In the genomic region with DNA sequence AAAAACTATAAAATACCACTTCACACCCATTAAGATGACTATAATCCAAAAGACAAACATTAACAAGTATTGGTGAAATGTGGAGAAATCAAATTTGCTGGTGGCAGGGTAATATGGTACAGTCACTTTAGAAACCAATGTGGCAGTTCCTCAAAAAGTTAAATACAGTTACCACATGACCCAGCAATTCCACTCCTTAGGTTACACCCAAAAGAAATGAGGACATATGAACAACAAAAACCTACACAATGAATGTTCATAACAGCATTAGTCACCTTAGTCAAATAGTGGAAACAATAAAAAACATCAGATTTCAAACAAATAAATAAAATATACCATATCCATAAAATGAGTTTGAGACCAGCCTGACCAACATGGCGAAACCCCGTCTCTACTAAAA, we compare ENCODE assay signal across 21 cellular contexts.
"Had no signal": no experiment of that assay in that cellular context is flagged by ENCODE, and none has a peak within 500 bp of the region (broad histone marks: within the 10 kb centered on the region; RNA-seq: fewer than 3 reads in every experiment).

No MANE protein-coding gene starts in this region.

- H3K27ac Mint-ChIP-seq: activated B cell treated with CpG ODN at 0.5 μM for 24 hours; activated CD4-positive, alpha-beta T cell treated with anti-CD3 and anti-CD28 coated beads for 36 hours; activated naive CD4-positive, alpha-beta T cell treated with anti-CD3 and anti-CD28 coated beads, Interleukin-2, amount 50 U/mL, for 72 hours; activated T-cell treated with anti-CD3 and anti-CD28 coated beads, Interleukin-2, amount 50 U/mL, for 24 hours; activated T-helper 17 cell treated with anti-CD3 and anti-CD28 coated beads, Interleukin-2, amount 50 U/mL, for 72 hours; type B pancreatic cell had no signal

- H3K4me1 Mint-ChIP-seq: activated B cell treated with CpG ODN at 0.5 μM for 24 hours; activated T-helper 17 cell treated with anti-CD3 and anti-CD28 coated beads, Interleukin-2, amount 50 U/mL, for 72 hours; brain had no signal

- DNase-seq: activated B cell treated with CpG ODN at 0.5 μM for 24 hours; activated CD4-positive, alpha-beta T cell treated with anti-CD3 and anti-CD28 coated beads for 36 hours; activated CD4-positive, alpha-beta T cell treated with anti-CD3 and anti-CD28 coated beads, Interleukin-2, amount 50 U/mL, for 4 hours; activated CD8-positive, alpha-beta memory T cell treated with anti-CD3 and anti-CD28 coated beads for 24 hours; activated CD8-positive, alpha-beta memory T cell treated with anti-CD3 and anti-CD28 coated beads, Interleukin-2, amount 50 U/mL, for 4 hours; activated T-cell treated with anti-CD3 and anti-CD28 coated beads, Interleukin-2, amount 50 U/mL, for 24 hours; aorta; central memory CD4-positive, alpha-beta T cell; dermis blood vessel endothelial cell; effector CD8-positive, alpha-beta T cell; foreskin keratinocyte; kidney; lower lobe of right lung; naive thymus-derived CD8-positive, alpha-beta T cell; stimulated activated CD4-positive, alpha-beta T cell treated with anti-CD3 and anti-CD28 coated beads, Interleukin-4, amount 100 ng/mL, for 24 hours; stimulated activated naive CD4-positive, alpha-beta T cell treated with Interleukin-2 at 50 U/mL for 16 hours had no signal

- ATAC-seq: activated CD4-positive, alpha-beta T cell treated with anti-CD3 and anti-CD28 coated beads for 36 hours; activated naive CD4-positive, alpha-beta T cell treated with anti-CD3 and anti-CD28 coated beads, Interleukin-2, amount 50 U/mL, for 72 hours; activated T-helper 17 cell treated with anti-CD3 and anti-CD28 coated beads, Interleukin-2, amount 50 U/mL, for 72 hours; foreskin keratinocyte; lower lobe of right lung; naive thymus-derived CD8-positive, alpha-beta T cell had no signal

- FAIRE-seq: kidney, TTC549 had no signal

- H3K9me3 Mint-ChIP-seq: activated B cell treated with CpG ODN at 0.5 μM for 24 hours; activated naive CD4-positive, alpha-beta T cell treated with anti-CD3 and anti-CD28 coated beads, Interleukin-2, amount 50 U/mL, for 72 hours; activated T-cell treated with anti-CD3 and anti-CD28 coated beads, Interleukin-2, amount 50 U/mL, for 24 hours; activated T-helper 17 cell treated with anti-CD3 and anti-CD28 coated beads, Interleukin-2, amount 50 U/mL, for 72 hours; brain; naive thymus-derived CD8-positive, alpha-beta T cell; type B pancreatic cell had no signal

- H3K27me3 Mint-ChIP-seq: activated B cell treated with CpG ODN at 0.5 μM for 24 hours; activated CD4-positive, alpha-beta T cell treated with anti-CD3 and anti-CD28 coated beads for 36 hours; activated T-cell treated with anti-CD3 and anti-CD28 coated beads, Interleukin-2, amount 50 U/mL, for 24 hours; activated T-helper 17 cell treated with anti-CD3 and anti-CD28 coated beads, Interleukin-2, amount 50 U/mL, for 72 hours; brain; naive thymus-derived CD8-positive, alpha-beta T cell; type B pancreatic cell had no signal

- H3K4me3 Mint-ChIP-seq: activated B cell treated with CpG ODN at 0.5 μM for 24 hours; activated CD4-positive, alpha-beta T cell treated with anti-CD3 and anti-CD28 coated beads for 36 hours; activated T-cell treated with anti-CD3 and anti-CD28 coated beads, Interleukin-2, amount 50 U/mL, for 24 hours; activated T-helper 17 cell treated with anti-CD3 and anti-CD28 coated beads, Interleukin-2, amount 50 U/mL, for 72 hours; brain; naive thymus-derived CD8-positive, alpha-beta T cell; type B pancreatic cell had no signal
